ENCODE assay signal across 9 cellular contexts in genomic region chr3:42072583-42072924, GRCh38. TPM values are rescaled to one million over a fixed set of nuclear protein-coding genes. Genes with fewer than 3 reads are reported as not detected.
DNase-seq lines count a peak whose midpoint lies in the region; ATAC-seq and TF ChIP-seq lines count a peak whose summit lies in the region.
"Had no signal": no experiment of that assay in that cellular context is flagged by ENCODE, and none has a peak within 500 bp of the region (broad histone marks: within the 10 kb centered on the region; RNA-seq: fewer than 3 reads in every experiment).

No MANE protein-coding gene starts in this region.

- H3K27me3 ChIP-seq in AG04450 (ENCODE audit: control insufficient read depth, insufficient read depth, low read length) (no peaks in the 10 kb centered on the region), ectodermal cell (ENCODE audit: control insufficient read depth, insufficient read depth, low read length, poor library complexity, severe bottlenecking) (no peaks in the 10 kb centered on the region), neural progenitor cell (no peaks in the 10 kb centered on the region)

- H3K4me3 ChIP-seq in AG04450 (ENCODE audit: low read depth, low read length) (peak overlapping the region; percentile 43), LNCaP clone FGC (ENCODE audit: low read depth, low read length) (peak overlapping the region; percentile 30), ectodermal cell (ENCODE audit: insufficient read depth, low read depth, low read length) (no peak overlapping the region), neural progenitor cell (no peak overlapping the region)

- no peak overlapping the region for H3K9ac ChIP-seq in neural progenitor cell

- 89 to 91% methylated on average over 5 of the region's 5 CpGs for WGBS in ectodermal cell, 2 experiments

- H3K4me1 ChIP-seq in ectodermal cell (ENCODE audit: control insufficient read depth, insufficient read depth, low read length), result peaks cover 32% of the 10 kb centered on the region
- H3K4me1 ChIP-seq in neural progenitor cell, result peaks cover 23% of the 10 kb centered on the region

- H3K27ac Mint-ChIP-seq in neural progenitor cell, result peak overlapping the region; percentile 91

- H3K4me3 Mint-ChIP-seq in neural progenitor cell, result peak overlapping the region; percentile 66
- H3K4me3 Mint-ChIP-seq: activated T-cell treated with anti-CD3 and anti-CD28 coated beads, Interleukin-2, amount 50 U/mL, for 4 hours had no signal

- peaks cover 58% of the 10 kb centered on the region for H3K4me1 Mint-ChIP-seq in neural progenitor cell

- H3K27me3 Mint-ChIP-seq in neural progenitor cell (ENCODE audit: insufficient read depth, low read depth), result peaks cover 4% of the 10 kb centered on the region

- peaks cover 15% of the 10 kb centered on the region for H3K9me3 Mint-ChIP-seq in neural progenitor cell
- H3K9me3 Mint-ChIP-seq: activated T-cell treated with anti-CD3 and anti-CD28 coated beads, Interleukin-2, amount 50 U/mL, for 4 hours had no signal

- H4K20me1 ChIP-seq in neural progenitor cell (ENCODE audit: low read depth), result peaks cover 14% of the 10 kb centered on the region

- no peaks in the 10 kb centered on the region for H3K36me3 ChIP-seq in ectodermal cell (ENCODE audit: control insufficient read depth, insufficient read depth, low read length)
- H3K36me3 ChIP-seq in neural progenitor cell, result no peaks in the 10 kb centered on the region

- peaks cover 93% of the 10 kb centered on the region for H3K79me2 ChIP-seq in neural progenitor cell (ENCODE audit: low read depth)

- POLR2A ChIA-PET in AG04450 (lab: Yijun Ruan, JAX), result interaction anchor here (1.0 to 1.1 kb wide), 2 partner anchors 52 to 58 kb away, joined by 3 read pairs; no protein-coding TSS in a partner anchor

- H3K36me3 Mint-ChIP-seq in neural progenitor cell, result peaks cover 8% of the 10 kb centered on the region

- CTCF ChIA-PET in AG04450 (lab: Charles Lee), result interaction anchor here (0.6 to 1.7 kb wide), 3 partner anchors 27 to 118 kb away, joined by 6 to 11 read pairs (median 6); no protein-coding TSS in a partner anchor

- no peaks in the 10 kb centered on the region for H3K9me3 ChIP-seq in AG04450 (ENCODE audit: control insufficient read depth, insufficient read depth, low read length)
- H3K9me3 ChIP-seq in ectodermal cell (ENCODE audit: control insufficient read depth, low read length), result no peaks in the 10 kb centered on the region
- no peaks in the 10 kb centered on the region for H3K9me3 ChIP-seq in neural progenitor cell (ENCODE audit: low read depth)

- ATAC-seq in HG03280 (IDR thresholded peaks at IDR 0.05; ENCODE audit: unreplicated experiment), result no peak
- ATAC-seq: activated T-cell treated with anti-CD3 and anti-CD28 coated beads, Interleukin-2, amount 50 U/mL, for 4 hours had no signal

- H3K4me2 ChIP-seq in neural progenitor cell, result no peak overlapping the region

- H2AFZ ChIP-seq in neural progenitor cell (replicated peaks), result no peak overlapping the region

- H3F3A ChIP-seq in neural progenitor cell (ENCODE audit: low read depth), result peaks cover 7% of the 10 kb centered on the region

- DNase-seq in AG04450 (ENCODE audit: low read depth, low spot score) (no peak), LNCaP clone FGC (ENCODE audit: low read depth) (no peak), neural progenitor cell (ENCODE audit: low spot score) (no peak), NCI-H1105 treated with DMSO at 0.1 percent for 48 hours (lab: John Stamatoyannopoulos, UW) (no peak), NCI-H510A treated with DMSO at 0.1 percent for 48 hours (lab: John Stamatoyannopoulos, UW) (no peak), HT-29 (ENCODE audit: low spot score) (no peak)
- DNase-seq: activated T-cell treated with anti-CD3 and anti-CD28 coated beads, Interleukin-2, amount 50 U/mL, for 4 hours had no signal

- H3K27ac ChIP-seq in AG04450 (ENCODE audit: low read depth, low read length), result peak overlapping the region; percentile 82
- peak overlapping the region; percentile 73 for H3K27ac ChIP-seq in ectodermal cell (ENCODE audit: insufficient read depth, low read depth, low read length, poor library complexity, severe bottlenecking)
- peak overlapping the region; percentile 56 for H3K27ac ChIP-seq in neural progenitor cell

- TF ChIP-seq CTCF in AG04450 (IDR thresholded peaks at IDR 0.05; ENCODE audit: low read depth, low read length), result no peak
- no peak for TF ChIP-seq CTCF in LNCaP clone FGC (IDR thresholded peaks at IDR 0.05; ENCODE audit: control insufficient read depth, extremely low read depth, insufficient read depth)
- no peak for TF ChIP-seq CTCF in neural progenitor cell (IDR thresholded peaks at IDR 0.05)

RNA-seq across cellular contexts. Expression of gene TRAK1, which starts 18.6 kb away (rescaled TPM):
- 22.3 and 25.1 TPM in 2 replicates for polyA plus RNA-seq in AG04450 (2011; rRNA removed)
- polyA minus RNA-seq in AG04450 (2011; rRNA and poly(A)+ RNA removed), result 37.2 and 37.8 TPM in 2 replicates
- 46.3 TPM for polyA plus RNA-seq in ectodermal cell (2013, experiment 1 of 4)
- 49.7 TPM for polyA plus RNA-seq in ectodermal cell (2013, experiment 2 of 4)
- polyA plus RNA-seq in ectodermal cell (2013, experiment 3 of 4), result 36.4 TPM
- polyA plus RNA-seq in ectodermal cell (2013, experiment 4 of 4), result 39.6 TPM
- 32.2 and 41.3 TPM in 2 replicates for total RNA-seq in neural progenitor cell (ENCODE audit: low replicate concordance)
- 186 and 190 TPM in 2 replicates for total RNA-seq in HT-29 (2014; rRNA removed; shearing (Covaris generic))

Comparison
In these comparisons a context has a peak if more than half of its experiments do, and no peak if none do; other contexts are left out.
1. H3K4me3 ChIP-seq: peak in AG04450 (single experiment) and LNCaP clone FGC (single experiment); none in ectodermal cell (single experiment) and neural progenitor cell (single experiment).
2. Peak in every context shown above with its lines, with median percentiles within 50 percentile points of each other: H3K27ac ChIP-seq.